9 cellular contexts compared by ENCODE assay signal in the genomic region with DNA sequence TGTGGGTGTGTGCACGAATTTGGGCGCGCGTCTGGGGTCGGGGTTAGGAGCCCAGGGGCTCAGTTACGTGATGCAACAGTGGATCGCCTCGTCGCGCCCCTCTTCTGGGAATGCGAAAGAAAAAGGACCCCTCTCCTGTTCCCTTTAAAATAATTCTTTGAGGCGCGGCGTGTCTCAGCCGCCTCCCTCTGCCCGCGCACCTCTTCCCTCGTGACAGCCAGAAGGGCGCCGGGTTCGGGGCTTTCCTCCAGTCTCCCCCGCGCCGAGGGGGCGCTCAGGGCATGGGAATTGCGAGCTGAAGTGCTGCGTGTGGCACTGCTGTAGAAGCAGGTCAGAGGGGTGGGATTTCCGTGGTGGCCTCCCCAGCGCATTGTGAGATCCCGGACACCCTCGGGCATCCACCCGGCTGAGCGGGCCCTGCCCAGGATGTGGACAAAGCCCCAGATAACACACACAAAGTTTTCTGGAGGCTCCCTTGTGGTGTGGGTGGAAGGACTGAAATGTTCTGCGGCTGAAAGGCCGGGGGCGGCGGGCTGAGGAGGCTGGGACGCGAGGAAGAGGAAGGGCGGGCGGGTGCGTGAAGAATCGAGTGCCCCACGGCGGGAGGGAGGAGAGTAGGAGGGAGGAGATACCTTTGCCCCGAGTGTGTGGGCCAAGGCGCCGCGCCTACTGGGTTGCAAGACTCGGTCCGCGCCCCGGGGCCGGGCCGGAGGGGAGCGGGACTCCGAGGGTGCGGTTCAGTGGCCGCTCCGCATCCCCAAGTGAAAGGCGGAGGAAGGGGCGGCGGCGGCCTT. TPM values are rescaled to one million over a fixed set of nuclear protein-coding genes. Genes with fewer than 3 reads are reported as not detected.
DNase-seq lines count a peak whose midpoint lies in the region; ATAC-seq, FAIRE-seq and TF ChIP-seq lines count a peak whose summit lies in the region.
"Had no signal": no experiment of that assay in that cellular context is flagged by ENCODE, and none has a peak within 500 bp of the region (broad histone marks: within the 10 kb centered on the region; RNA-seq: fewer than 3 reads in every experiment).

No MANE protein-coding gene starts in this region.

- H3K4me1 ChIP-seq in astrocyte (ENCODE audit: insufficient read depth, low read length) = peaks cover 43% of the 10 kb centered on the region
- peaks cover 23% of the 10 kb centered on the region for H3K4me1 ChIP-seq in hepatocyte (ENCODE audit: insufficient read depth)

- H3K27ac Mint-ChIP-seq in T-helper 2 cell treated with Interferon-gamma antibody and Interleukin-4, amounts not matched to agents 5 μg/mL and 100 μg/mL, for 36 hours = no peak overlapping the region
- peak overlapping the region; percentile 97 for H3K27ac Mint-ChIP-seq in astrocyte (ENCODE audit: unreplicated experiment)

- H3K4me2 ChIP-seq in astrocyte (ENCODE audit: low read length) (peak overlapping the region; percentile 94), hepatocyte (peak overlapping the region; percentile 92)

- TF ChIP-seq CTCF in C4-2B (conservative IDR thresholded peaks at IDR 0.05) (no peak), astrocyte (IDR thresholded peaks at IDR 0.05; ENCODE audit: insufficient read depth, low read depth, low read length) (no peak), hepatocyte (IDR thresholded peaks at IDR 0.05; ENCODE audit: poor library complexity) (no peak)

- H3K27ac ChIP-seq in C4-2B = peak overlapping the region; percentile 83
- H3K27ac ChIP-seq in astrocyte (ENCODE audit: low read depth, low read length) = peak overlapping the region; percentile 96
- H3K27ac ChIP-seq in hepatocyte = peak overlapping the region; percentile 96

- H3K4me3 ChIP-seq in astrocyte (ENCODE audit: insufficient read depth, low read depth, low read length) (peak overlapping the region; percentile 95), hepatocyte (peak overlapping the region; percentile 82)

- peak; percentile 42 for DNase-seq in T-helper 2 cell treated with Interferon-gamma antibody and Interleukin-4, amounts not matched to agents 5 μg/mL and 100 μg/mL, for 36 hours (ENCODE audit: low spot score)
- DNase-seq in astrocyte (ENCODE audit: low read depth) (peak; percentile 34), hepatocyte (ENCODE audit: low spot score) (peak; percentile 65), retina (peak; percentile 91), GDM1 (lab: John Stamatoyannopoulos, UW) (no peak)

- no peaks in the 10 kb centered on the region for H3K9me3 ChIP-seq in astrocyte (ENCODE audit: insufficient read depth, low read depth, low read length)
- H3K9me3 ChIP-seq in hepatocyte (ENCODE audit: low read depth) = no peaks in the 10 kb centered on the region

- H2AFZ ChIP-seq in astrocyte (ENCODE audit: low read depth, low read length) = no peak overlapping the region
- peak overlapping the region; percentile 81 for H2AFZ ChIP-seq in hepatocyte

- no peaks in the 10 kb centered on the region for H3K36me3 Mint-ChIP-seq in T-helper 2 cell treated with Interferon-gamma antibody and Interleukin-4, amounts not matched to agents 5 μg/mL and 100 μg/mL, for 36 hours (ENCODE audit: low read depth)
- peaks cover 14% of the 10 kb centered on the region for H3K36me3 Mint-ChIP-seq in astrocyte (ENCODE audit: low read depth, unreplicated experiment)

- peak overlapping the region; percentile 66 for H3K4me3 Mint-ChIP-seq in T-helper 2 cell treated with Interferon-gamma antibody and Interleukin-4, amounts not matched to agents 5 μg/mL and 100 μg/mL, for 36 hours
- H3K4me3 Mint-ChIP-seq in astrocyte (ENCODE audit: unreplicated experiment) = peak overlapping the region; percentile 92

- H3K27me3 Mint-ChIP-seq in T-helper 2 cell treated with Interferon-gamma antibody and Interleukin-4, amounts not matched to agents 5 μg/mL and 100 μg/mL, for 36 hours (ENCODE audit: low read depth) = peaks cover 80% of the 10 kb centered on the region
- no peaks in the 10 kb centered on the region for H3K27me3 Mint-ChIP-seq in astrocyte (ENCODE audit: low read depth, unreplicated experiment)

- no peaks in the 10 kb centered on the region for H3K9me3 Mint-ChIP-seq in T-helper 2 cell treated with Interferon-gamma antibody and Interleukin-4, amounts not matched to agents 5 μg/mL and 100 μg/mL, for 36 hours
- H3K9me3 Mint-ChIP-seq in astrocyte (ENCODE audit: unreplicated experiment) = peaks cover 2% of the 10 kb centered on the region

- under 1% methylated on average over 39 of the region's 64 CpGs for WGBS in hepatocyte (ENCODE audit: low lambda C conversion rate, missing lambda C conversion rate)

- no peak for FAIRE-seq in astrocyte (lab: Jason Lieb, UNC)
- FAIRE-seq: TTC549 had no signal

- H3K9me2 ChIP-seq in hepatocyte (replicated peaks; ENCODE audit: insufficient read depth) = no peaks in the 10 kb centered on the region

- H3K27me3 ChIP-seq in astrocyte (ENCODE audit: insufficient read depth, low read length) = no peaks in the 10 kb centered on the region
- no peaks in the 10 kb centered on the region for H3K27me3 ChIP-seq in hepatocyte

- peaks cover 98% of the 10 kb centered on the region for H3K79me2 ChIP-seq in astrocyte (ENCODE audit: insufficient read depth, low read length)
- peaks cover 79% of the 10 kb centered on the region for H3K79me2 ChIP-seq in hepatocyte

- H3K9ac ChIP-seq in astrocyte (ENCODE audit: low read length) = peak overlapping the region; percentile 99

- ATAC-seq in GM19324 (IDR thresholded peaks at IDR 0.05; ENCODE audit: low FRiP score, unreplicated experiment) (peak; percentile 19), HG03457 (IDR thresholded peaks at IDR 0.05; ENCODE audit: unreplicated experiment) (peak; percentile 11)

- peaks cover 5% of the 10 kb centered on the region for H3K4me1 Mint-ChIP-seq in T-helper 2 cell treated with Interferon-gamma antibody and Interleukin-4, amounts not matched to agents 5 μg/mL and 100 μg/mL, for 36 hours (ENCODE audit: low read depth)
- H3K4me1 Mint-ChIP-seq in astrocyte (ENCODE audit: low read depth, unreplicated experiment) = peaks cover 33% of the 10 kb centered on the region

- H4K20me1 ChIP-seq in astrocyte (ENCODE audit: insufficient read depth, low read length) = peaks cover 56% of the 10 kb centered on the region
- peaks cover 17% of the 10 kb centered on the region for H4K20me1 ChIP-seq in hepatocyte (ENCODE audit: insufficient read depth, poor library complexity, severe bottlenecking)

- peaks cover 11% of the 10 kb centered on the region for H3K36me3 ChIP-seq in astrocyte (ENCODE audit: insufficient read depth, low read length)
- no peaks in the 10 kb centered on the region for H3K36me3 ChIP-seq in hepatocyte (replicated peaks; ENCODE audit: insufficient read depth, low read depth)

RNA-seq across cellular contexts. Expression of gene SEPTIN11, which starts 0.7 kb away (rescaled TPM):
- total RNA-seq in astrocyte (621 and 623 TPM in 2 replicates), hepatocyte (140 and 146 TPM in 2 replicates)
- 68.3 and 74.7 TPM in 2 replicates for polyA plus RNA-seq in hepatocyte

RNA-seq across cellular contexts. Expression of gene SOWAHB, which starts 52.3 kb away (rescaled TPM):
- total RNA-seq in astrocyte (6.2 and 6.8 TPM in 2 replicates), hepatocyte (16.2 and 18.9 TPM in 2 replicates)
- polyA plus RNA-seq in hepatocyte = 5.7 and 8.7 TPM in 2 replicates
